In the genomic region with DNA sequence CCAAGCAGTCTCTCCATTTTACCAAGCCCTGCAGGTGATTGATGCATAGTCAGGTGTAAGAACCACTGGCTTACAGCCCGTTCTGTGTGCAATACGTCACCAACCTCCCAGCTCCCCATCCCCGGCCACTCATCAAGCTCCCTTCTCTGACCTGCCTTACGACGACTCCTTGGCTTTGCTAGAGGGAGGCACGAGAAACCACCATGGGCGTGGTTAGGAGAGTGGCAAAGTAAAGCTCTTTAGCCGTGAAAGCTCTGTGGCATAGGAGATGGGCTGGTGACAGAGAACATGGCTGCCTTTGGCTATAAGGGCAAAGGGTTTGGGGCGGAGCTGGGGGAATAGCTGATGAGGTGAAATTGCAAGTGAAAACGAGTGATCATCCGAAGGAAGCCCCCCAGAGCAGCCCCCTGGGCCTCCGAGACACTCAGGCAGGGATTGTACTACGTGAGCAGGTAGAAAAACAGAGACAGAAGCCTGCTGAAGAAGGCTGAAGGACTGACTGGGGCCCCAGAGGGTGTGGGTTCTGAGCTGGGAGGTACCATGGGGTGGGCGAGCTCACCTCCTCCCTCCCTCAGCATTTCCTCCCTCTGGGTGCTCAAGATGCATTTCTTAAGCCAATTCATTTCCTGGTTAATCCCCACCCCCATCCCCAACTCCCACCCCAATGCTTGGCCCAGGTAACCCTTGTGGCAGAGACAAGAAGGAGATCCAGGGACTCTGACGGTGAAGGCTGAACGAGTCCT, we compare ENCODE assay signal across 22 cellular contexts.
"Had no signal": no experiment of that assay in that cellular context is flagged by ENCODE, and none has a peak within 500 bp of the region (broad histone marks: within the 10 kb centered on the region; RNA-seq: fewer than 3 reads in every experiment).

No MANE protein-coding gene starts in this region.

- H3K9me3 ChIP-seq: prostate gland, right atrium auricular region, testis, upper lobe of left lung had no signal

- H3K4me3 ChIP-seq: coronary artery, lung, prostate gland, right atrium auricular region, testis, upper lobe of left lung had no signal

- H3K9me3 Mint-ChIP-seq: activated T-helper 2 cell treated with anti-CD3 and anti-CD28 coated beads, Interferon-gamma antibody, Interleukin-2, Interleukin-4, amounts not matched to agents 10 μg/mL and 5 μg/mL and 100 μg/mL, durations not matched to agents 14 hours and 24 hours and 36 hours; central memory CD8-positive, alpha-beta T cell; mesothelial cell of epicardium; nephron progenitor cell; T-helper 1 cell treated with Interleukin-12 subunit alpha and Interleukin-12 subunit beta and Interleukin-4 antibody, amounts not matched to agents 30 μg/mL and 1 μg/mL, for 36 hours had no signal

- H3K36me3 ChIP-seq: brain microvascular endothelial cell, prostate gland, right atrium auricular region, upper lobe of left lung had no signal

- H3K36me3 Mint-ChIP-seq: mesothelial cell of epicardium had no signal

- ATAC-seq: left lobe of liver had no signal

- H3K27ac Mint-ChIP-seq: activated T-helper 2 cell treated with anti-CD3 and anti-CD28 coated beads, Interferon-gamma antibody, Interleukin-2, Interleukin-4, amounts not matched to agents 10 μg/mL and 5 μg/mL and 100 μg/mL, durations not matched to agents 14 hours and 24 hours and 36 hours; mesothelial cell of epicardium; T-helper 1 cell treated with Interleukin-12 subunit alpha and Interleukin-12 subunit beta and Interleukin-4 antibody, amounts not matched to agents 30 μg/mL and 1 μg/mL, for 36 hours had no signal

- H3K27ac ChIP-seq: brain microvascular endothelial cell, coronary artery, prostate gland, right atrium auricular region, testis, upper lobe of left lung had no signal

- H3K27me3 ChIP-seq: brain microvascular endothelial cell, right atrium auricular region, testis, upper lobe of left lung had no signal

- DNase-seq: activated CD4-positive, alpha-beta T cell treated with anti-CD3 and anti-CD28 coated beads, Interleukin-2, amount 50 U/mL, for 1 hour; activated CD4-positive, CD25-positive, alpha-beta regulatory T cell treated with anti-CD3 and anti-CD28 coated beads, Interleukin-2, amount 50 U/mL, for 72 hours; activated naive CD4-positive, alpha-beta T cell treated with Interleukin-2 at 50 U/mL for 16 hours; anterior cingulate cortex; brain microvascular endothelial cell; erythroblast; kidney; nephron progenitor cell; small intestine; stimulated activated CD4-positive, alpha-beta T cell treated with anti-CD3 and anti-CD28 coated beads, Interleukin-15, amount 100 ng/mL, for 24 hours; stimulated activated CD4-positive, alpha-beta T cell treated with anti-CD3 and anti-CD28 coated beads, Interleukin-4, amount 100 ng/mL, for 1 hour; testis; upper lobe of left lung had no signal

- H3K4me1 ChIP-seq: prostate gland, right atrium auricular region, testis, upper lobe of left lung had no signal

- H3K4me3 Mint-ChIP-seq: central memory CD8-positive, alpha-beta T cell; mesothelial cell of epicardium; T-helper 1 cell treated with Interleukin-12 subunit alpha and Interleukin-12 subunit beta and Interleukin-4 antibody, amounts not matched to agents 30 μg/mL and 1 μg/mL, for 36 hours had no signal
